Comparison of ENCODE assay signal across 28 cellular contexts in the genomic region with DNA sequence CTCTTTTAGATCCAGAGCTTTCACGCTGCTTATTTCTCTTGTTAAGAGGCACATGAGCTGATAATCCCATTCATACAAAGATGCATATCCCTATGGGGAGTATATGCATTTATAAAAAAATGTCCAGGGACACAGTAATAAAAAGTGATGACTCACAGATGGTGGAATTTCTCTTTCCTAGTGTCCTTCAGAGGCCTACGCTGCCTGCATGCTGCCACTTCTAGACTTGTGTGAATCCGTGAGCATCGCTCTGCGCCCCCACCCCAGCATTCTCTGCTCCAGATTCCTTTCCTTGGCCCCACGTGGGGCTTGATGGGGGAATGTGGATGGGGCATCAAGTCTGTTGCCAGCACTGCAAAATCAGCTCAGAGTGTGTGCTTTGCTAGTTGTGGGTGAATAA. TPM values are rescaled to one million over a fixed set of nuclear protein-coding genes. Genes with fewer than 3 reads are reported as not detected.
A peak's percentile ranks its signal among the peaks of the same experiment; 100 is the strongest.
DNase-seq lines count a peak whose midpoint lies in the region; ATAC-seq, FAIRE-seq and TF ChIP-seq lines count a peak whose summit lies in the region.
"Had no signal": no experiment of that assay in that cellular context is flagged by ENCODE, and none has a peak within 500 bp of the region (broad histone marks: within the 10 kb centered on the region; RNA-seq: fewer than 3 reads in every experiment).

No MANE protein-coding gene starts in this region.

- no peaks in the 10 kb centered on the region for H4K20me1 ChIP-seq in hepatocyte (ENCODE audit: insufficient read depth, poor library complexity, severe bottlenecking)
- H4K20me1 ChIP-seq: BLaER1 had no signal

- H3K9me2 ChIP-seq in hepatocyte (replicated peaks; ENCODE audit: insufficient read depth), result no peaks in the 10 kb centered on the region

- H3K4me3 ChIP-seq in RWPE2 (ENCODE audit: severe bottlenecking) (no peak overlapping the region), hepatocyte (no peak overlapping the region)
- H3K4me3 ChIP-seq: BLaER1, heart left ventricle, suprapubic skin had no signal

- peak; percentile 62; the same call in 2 of the 3 replicates for ATAC-seq in RWPE2 (ENCODE audit: low read depth)
- no peak for ATAC-seq in GM18861 (IDR thresholded peaks at IDR 0.05; ENCODE audit: unreplicated experiment)
- ATAC-seq: activated CD8-positive, alpha-beta memory T cell treated with anti-CD3 and anti-CD28 coated beads, Interleukin-2, amount 10 ng/mL, durations not matched to agents 7 days and 5 days; activated naive CD4-positive, alpha-beta T cell treated with anti-CD3 and anti-CD28 coated beads, Interleukin-2, amount 50 U/mL, for 72 hours; activated T-helper 17 cell treated with anti-CD3 and anti-CD28 coated beads, Interleukin-2, amount 50 U/mL, for 72 hours; heart left ventricle; left colon; naive thymus-derived CD4-positive, alpha-beta T cell; stimulated activated memory B cell treated with anti-CD40 and anti-IgM and Interleukin-4, amounts not matched to agents 10 μg/mL and 1 μg/mL and 100 μg/mL, for 72 hours had no signal

- WGBS in hepatocyte (ENCODE audit: low lambda C conversion rate, missing lambda C conversion rate), result 49% methylated on average over 6 of the region's 6 CpGs

- no peak overlapping the region for H3K4me2 ChIP-seq in hepatocyte
- H3K4me2 ChIP-seq: BLaER1 had no signal

- H3K27ac ChIP-seq in RWPE2 (ENCODE audit: poor library complexity, severe bottlenecking), result no peak overlapping the region
- no peak overlapping the region for H3K27ac ChIP-seq in hepatocyte
- H3K27ac ChIP-seq: BLaER1, heart left ventricle, suprapubic skin, WERI-Rb-1 had no signal

- peak; percentile 65 for DNase-seq in A172 (ENCODE audit: low spot score)
- peak; percentile 25 for DNase-seq in HCEC 1CT
- no peak for DNase-seq in RWPE2 (ENCODE audit: low spot score)
- DNase-seq in hepatocyte (ENCODE audit: low spot score), result peak; percentile 43
- DNase-seq in GM19239 (ENCODE audit: insufficient read length, low spot score), result no peak
- no peak for DNase-seq in cerebellar nuclear complex (lab: John Stamatoyannopoulos, UW)
- DNase-seq in putamen (ENCODE audit: low spot score), result no peak
- DNase-seq: activated CD4-positive, alpha-beta T cell treated with anti-CD3 and anti-CD28 coated beads, Interleukin-2, amount 10 ng/mL, durations not matched to agents 7 days and 5 days; activated CD8-positive, alpha-beta memory T cell treated with anti-CD3 and anti-CD28 coated beads, Interleukin-2, amount 10 ng/mL, durations not matched to agents 7 days and 5 days; Caco-2; DND-41; heart left ventricle; left colon; naive thymus-derived CD4-positive, alpha-beta T cell; NCI-H1694; NCI-H524 treated with DMSO at 0.1 percent for 48 hours; NK-92 treated with Interleukin-12 subunit alpha and Interleukin-12 subunit beta, amount 100 ng/mL, for 24 hours; WERI-Rb-1 had no signal

- no peak overlapping the region for H2AFZ ChIP-seq in hepatocyte

- H3K36me3 ChIP-seq in RWPE2 (ENCODE audit: low read depth) (no peaks in the 10 kb centered on the region), hepatocyte (replicated peaks; ENCODE audit: insufficient read depth, low read depth) (no peaks in the 10 kb centered on the region)
- H3K36me3 ChIP-seq: BLaER1, heart left ventricle, suprapubic skin, WERI-Rb-1 had no signal

- H3K9me3 ChIP-seq in RWPE2 (ENCODE audit: severe bottlenecking) (no peaks in the 10 kb centered on the region), hepatocyte (ENCODE audit: low read depth) (no peaks in the 10 kb centered on the region)
- H3K9me3 ChIP-seq: Caco-2, heart left ventricle, suprapubic skin had no signal

- TF ChIP-seq CTCF in RWPE2 (IDR thresholded peaks at IDR 0.05; ENCODE audit: poor library complexity, severe bottlenecking) (no peak), hepatocyte (IDR thresholded peaks at IDR 0.05; ENCODE audit: poor library complexity) (no peak)

- no peaks in the 10 kb centered on the region for H3K27me3 ChIP-seq in RWPE2 (ENCODE audit: insufficient read depth, poor library complexity, severe bottlenecking)
- no peaks in the 10 kb centered on the region for H3K27me3 ChIP-seq in hepatocyte
- H3K27me3 ChIP-seq: BLaER1, heart left ventricle, suprapubic skin had no signal

- H3K79me2 ChIP-seq in hepatocyte, result no peaks in the 10 kb centered on the region

- H3K4me1 ChIP-seq in RWPE2 (ENCODE audit: insufficient read depth, poor library complexity, severe bottlenecking) (no peaks in the 10 kb centered on the region), hepatocyte (ENCODE audit: insufficient read depth) (peaks cover 5% of the 10 kb centered on the region)
- H3K4me1 ChIP-seq: BLaER1, heart left ventricle, suprapubic skin had no signal

- no peak for FAIRE-seq in GM19239 (lab: Jason Lieb, UNC)
- FAIRE-seq: astrocyte, GM12892, RCC 7860 had no signal

RNA-seq across cellular contexts. Expression of a gene that starts 22.6 kb away (rescaled TPM):
- not detected in 2 replicates for total RNA-seq in A172 (2014; rRNA removed; shearing (Covaris generic))
- 3.1 and 3.3 TPM in 2 replicates for total RNA-seq in hepatocyte
- 1.8 and 2.0 TPM in 2 replicates for polyA plus RNA-seq in hepatocyte
- total RNA-seq: SK-MEL-5 had no signal

Comparison
In these comparisons a context has a peak if more than half of its experiments do, and no peak if none do; other contexts are left out.
1. DNase-seq: peak in A172 (single experiment), HCEC 1CT (single experiment) and hepatocyte (single experiment); none in RWPE2 (single experiment), GM19239 (single experiment), cerebellar nuclear complex (0 of 2) and putamen (single experiment).